Comparison of ENCODE assay signal across 1 cellular context in the genomic region with DNA sequence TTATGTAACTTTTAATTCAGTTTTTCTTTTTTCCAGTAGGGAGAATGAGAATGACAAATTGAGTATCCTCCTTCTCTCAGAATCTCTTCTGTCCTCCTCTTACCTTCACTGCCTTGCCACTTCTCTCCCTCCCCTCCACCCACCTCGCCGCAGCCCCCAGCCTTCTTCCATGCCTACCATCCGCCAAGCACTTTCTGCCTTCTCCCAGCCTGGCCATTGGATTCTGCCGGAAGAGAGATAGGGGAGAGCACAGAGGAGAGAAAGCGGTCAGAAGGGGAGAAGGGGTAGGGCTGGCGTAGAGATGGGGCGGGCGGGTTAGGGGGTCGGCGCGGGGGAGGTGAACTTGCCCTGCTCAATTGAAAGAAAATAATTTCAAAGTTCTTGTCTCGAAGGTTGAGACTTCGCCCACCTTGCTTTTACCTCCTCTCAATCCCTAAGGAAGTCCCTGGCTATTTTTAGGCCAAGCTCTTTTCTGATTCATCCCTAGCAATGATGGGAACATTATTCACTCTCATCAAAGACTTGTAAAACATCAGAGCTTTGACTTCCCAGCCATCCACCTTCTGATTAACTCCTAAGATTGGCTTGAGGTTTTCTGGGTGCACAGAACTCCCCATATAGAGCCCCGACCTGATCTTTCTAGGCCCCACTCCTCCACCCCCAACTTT.
TF ChIP-seq lines count a peak whose summit lies in the region.

No MANE protein-coding gene starts in this region.

TF ChIP-seq in HepG2, 621 proteins besides CTCF, POLR2A, EP300 and RAD21:
- TF ChIP-seq ZFYVE20 (CRISPR knock-in tag; IDR thresholded peaks at IDR 0.05; ENCODE audit: borderline replicate concordance, low read depth) (no peak), SMAD1 (CRISPR knock-in tag; IDR thresholded peaks at IDR 0.05; ENCODE audit: borderline replicate concordance, low read depth) (no peak), ZNF224 (CRISPR knock-in tag; IDR thresholded peaks at IDR 0.05) (no peak), PHF21A (CRISPR knock-in tag; IDR thresholded peaks at IDR 0.05) (no peak), CAMTA2 (CRISPR knock-in tag; IDR thresholded peaks at IDR 0.05; ENCODE audit: borderline replicate concordance) (no peak), ZNF460 (CRISPR knock-in tag; IDR thresholded peaks at IDR 0.05; ENCODE audit: borderline replicate concordance) (no peak), ZNF530 (CRISPR knock-in tag; IDR thresholded peaks at IDR 0.05; ENCODE audit: low read depth) (no peak), TAF15 (IDR thresholded peaks at IDR 0.05; ENCODE audit: low read depth, low read length, poor library complexity, severe bottlenecking) (no peak)
- TF ChIP-seq, protein P1, sequence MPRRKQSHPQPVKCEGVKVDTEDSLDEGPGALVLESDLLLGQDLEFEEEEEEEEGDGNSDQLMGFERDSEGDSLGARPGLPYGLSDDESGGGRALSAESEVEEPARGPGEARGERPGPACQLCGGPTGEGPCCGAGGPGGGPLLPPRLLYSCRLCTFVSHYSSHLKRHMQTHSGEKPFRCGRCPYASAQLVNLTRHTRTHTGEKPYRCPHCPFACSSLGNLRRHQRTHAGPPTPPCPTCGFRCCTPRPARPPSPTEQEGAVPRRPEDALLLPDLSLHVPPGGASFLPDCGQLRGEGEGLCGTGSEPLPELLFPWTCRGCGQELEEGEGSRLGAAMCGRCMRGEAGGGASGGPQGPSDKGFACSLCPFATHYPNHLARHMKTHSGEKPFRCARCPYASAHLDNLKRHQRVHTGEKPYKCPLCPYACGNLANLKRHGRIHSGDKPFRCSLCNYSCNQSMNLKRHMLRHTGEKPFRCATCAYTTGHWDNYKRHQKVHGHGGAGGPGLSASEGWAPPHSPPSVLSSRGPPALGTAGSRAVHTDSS (CRISPR knock-in tag; conservative IDR thresholded peaks at IDR 0.05): no peak
- TF ChIP-seq, protein P2, sequence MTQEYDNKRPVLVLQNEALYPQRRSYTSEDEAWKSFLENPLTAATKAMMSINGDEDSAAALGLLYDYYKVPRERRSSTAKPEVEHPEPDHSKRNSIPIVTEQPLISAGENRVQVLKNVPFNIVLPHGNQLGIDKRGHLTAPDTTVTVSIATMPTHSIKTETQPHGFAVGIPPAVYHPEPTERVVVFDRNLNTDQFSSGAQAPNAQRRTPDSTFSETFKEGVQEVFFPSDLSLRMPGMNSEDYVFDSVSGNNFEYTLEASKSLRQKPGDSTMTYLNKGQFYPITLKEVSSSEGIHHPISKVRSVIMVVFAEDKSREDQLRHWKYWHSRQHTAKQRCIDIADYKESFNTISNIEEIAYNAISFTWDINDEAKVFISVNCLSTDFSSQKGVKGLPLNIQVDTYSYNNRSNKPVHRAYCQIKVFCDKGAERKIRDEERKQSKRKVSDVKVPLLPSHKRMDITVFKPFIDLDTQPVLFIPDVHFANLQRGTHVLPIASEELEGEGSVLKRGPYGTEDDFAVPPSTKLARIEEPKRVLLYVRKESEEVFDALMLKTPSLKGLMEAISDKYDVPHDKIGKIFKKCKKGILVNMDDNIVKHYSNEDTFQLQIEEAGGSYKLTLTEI (CRISPR knock-in tag; conservative IDR thresholded peaks at IDR 0.05): no peak
- TF ChIP-seq, protein P3, sequence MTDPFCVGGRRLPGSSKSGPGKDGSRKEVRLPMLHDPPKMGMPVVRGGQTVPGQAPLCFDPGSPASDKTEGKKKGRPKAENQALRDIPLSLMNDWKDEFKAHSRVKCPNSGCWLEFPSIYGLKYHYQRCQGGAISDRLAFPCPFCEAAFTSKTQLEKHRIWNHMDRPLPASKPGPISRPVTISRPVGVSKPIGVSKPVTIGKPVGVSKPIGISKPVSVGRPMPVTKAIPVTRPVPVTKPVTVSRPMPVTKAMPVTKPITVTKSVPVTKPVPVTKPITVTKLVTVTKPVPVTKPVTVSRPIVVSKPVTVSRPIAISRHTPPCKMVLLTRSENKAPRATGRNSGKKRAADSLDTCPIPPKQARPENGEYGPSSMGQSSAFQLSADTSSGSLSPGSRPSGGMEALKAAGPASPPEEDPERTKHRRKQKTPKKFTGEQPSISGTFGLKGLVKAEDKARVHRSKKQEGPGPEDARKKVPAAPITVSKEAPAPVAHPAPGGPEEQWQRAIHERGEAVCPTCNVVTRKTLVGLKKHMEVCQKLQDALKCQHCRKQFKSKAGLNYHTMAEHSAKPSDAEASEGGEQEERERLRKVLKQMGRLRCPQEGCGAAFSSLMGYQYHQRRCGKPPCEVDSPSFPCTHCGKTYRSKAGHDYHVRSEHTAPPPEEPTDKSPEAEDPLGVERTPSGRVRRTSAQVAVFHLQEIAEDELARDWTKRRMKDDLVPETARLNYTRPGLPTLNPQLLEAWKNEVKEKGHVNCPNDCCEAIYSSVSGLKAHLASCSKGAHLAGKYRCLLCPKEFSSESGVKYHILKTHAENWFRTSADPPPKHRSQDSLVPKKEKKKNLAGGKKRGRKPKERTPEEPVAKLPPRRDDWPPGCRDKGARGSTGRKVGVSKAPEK (CRISPR knock-in tag; IDR thresholded peaks at IDR 0.05; ENCODE audit: borderline replicate concordance): no peak
- TF ChIP-seq, protein P4, sequence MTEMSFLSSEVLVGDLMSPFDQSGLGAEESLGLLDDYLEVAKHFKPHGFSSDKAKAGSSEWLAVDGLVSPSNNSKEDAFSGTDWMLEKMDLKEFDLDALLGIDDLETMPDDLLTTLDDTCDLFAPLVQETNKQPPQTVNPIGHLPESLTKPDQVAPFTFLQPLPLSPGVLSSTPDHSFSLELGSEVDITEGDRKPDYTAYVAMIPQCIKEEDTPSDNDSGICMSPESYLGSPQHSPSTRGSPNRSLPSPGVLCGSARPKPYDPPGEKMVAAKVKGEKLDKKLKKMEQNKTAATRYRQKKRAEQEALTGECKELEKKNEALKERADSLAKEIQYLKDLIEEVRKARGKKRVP (CRISPR knock-in tag; IDR thresholded peaks at IDR 0.05): no peak
